13 cellular contexts compared by ENCODE assay signal in the genomic region with DNA sequence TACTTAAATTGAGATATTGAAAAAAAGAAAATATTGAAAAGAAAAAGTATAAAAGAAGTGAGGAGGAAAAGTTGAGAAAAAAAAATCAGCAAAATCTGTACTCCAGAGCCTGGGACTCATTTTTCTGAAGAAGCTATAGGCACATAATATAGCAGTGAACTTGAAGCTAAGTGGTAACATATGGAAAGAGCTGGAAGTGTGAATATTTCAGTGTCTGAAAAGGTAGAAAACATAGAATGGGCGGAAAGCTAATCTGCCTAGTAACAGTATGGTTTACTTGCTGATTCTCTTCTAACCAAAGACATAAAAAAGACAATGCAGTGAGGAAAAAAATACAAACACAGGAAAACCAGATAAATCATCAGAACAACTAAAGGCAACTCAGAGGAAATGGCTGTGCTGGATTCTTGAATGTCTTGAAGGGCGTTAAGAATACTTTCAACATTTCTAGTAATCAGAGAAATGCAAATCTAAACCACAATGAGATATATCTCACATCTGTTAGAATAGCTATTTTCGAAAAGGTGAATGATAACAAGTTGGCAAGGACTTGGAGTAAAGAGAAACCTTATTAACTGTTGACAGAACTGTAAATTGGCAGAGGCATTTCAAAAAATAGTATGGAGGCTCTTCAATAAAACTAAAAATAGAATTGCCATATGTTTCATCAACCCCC.
DNase-seq lines count a peak whose midpoint lies in the region; ATAC-seq lines count a peak whose summit lies in the region.
"Had no signal": no experiment of that assay in that cellular context is flagged by ENCODE, and none has a peak within 500 bp of the region (broad histone marks: within the 10 kb centered on the region; RNA-seq: fewer than 3 reads in every experiment).

No MANE protein-coding gene starts in this region.

- H3K27me3 Mint-ChIP-seq in T-helper 17 cell: no peaks in the 10 kb centered on the region

- H3K4me1 Mint-ChIP-seq in T-helper 17 cell: no peaks in the 10 kb centered on the region

- DNase-seq in left kidney (ENCODE audit: low read depth, low spot score): peak; percentile 2
- DNase-seq in Kasumi-1 (lab: John Stamatoyannopoulos, UW): no peak
- no peak for DNase-seq in COLO829 (ENCODE audit: low spot score)
- no peak for DNase-seq in T-helper 17 cell
- DNase-seq: activated CD4-positive, alpha-beta T cell treated with anti-CD3 and anti-CD28 coated beads for 4 hours; foreskin fibroblast; NCI-H1092 treated with DMSO at 0.1 percent for 48 hours; NCI-H526; nucleus accumbens had no signal

- no peak overlapping the region for H3K27ac Mint-ChIP-seq in T-helper 17 cell
- H3K27ac Mint-ChIP-seq: activated T-helper 1 cell treated with anti-CD3 and anti-CD28 coated beads, Interleukin-12 subunit alpha, Interleukin-12 subunit beta, Interleukin-2, Interleukin-4 antibody, amounts not matched to agents 30 ng/mL and 10 ng/mL and 1 ng/mL, durations not matched to agents 14 hours and 24 hours and 36 hours had no signal

- ATAC-seq in GM19023 (IDR thresholded peaks at IDR 0.05; ENCODE audit: unreplicated experiment) (peak; percentile 77), HG02588 (IDR thresholded peaks at IDR 0.05; ENCODE audit: unreplicated experiment) (peak; percentile 47), HG03378 (IDR thresholded peaks at IDR 0.05; ENCODE audit: unreplicated experiment) (peak; percentile 87), T-helper 17 cell (no peak)

- H3K9me3 ChIP-seq in T-helper 17 cell (ENCODE audit: control insufficient read depth, low read length, poor library complexity, severe bottlenecking): no peaks in the 10 kb centered on the region

- no peak overlapping the region for H3K4me3 Mint-ChIP-seq in T-helper 17 cell
- H3K4me3 Mint-ChIP-seq: activated T-helper 1 cell treated with anti-CD3 and anti-CD28 coated beads, Interleukin-12 subunit alpha, Interleukin-12 subunit beta, Interleukin-2, Interleukin-4 antibody, amounts not matched to agents 30 ng/mL and 10 ng/mL and 1 ng/mL, durations not matched to agents 14 hours and 24 hours and 36 hours had no signal

- no peaks in the 10 kb centered on the region for H3K36me3 Mint-ChIP-seq in T-helper 17 cell (ENCODE audit: low read depth)
